8 cellular contexts compared by ENCODE assay signal in the genomic region with DNA sequence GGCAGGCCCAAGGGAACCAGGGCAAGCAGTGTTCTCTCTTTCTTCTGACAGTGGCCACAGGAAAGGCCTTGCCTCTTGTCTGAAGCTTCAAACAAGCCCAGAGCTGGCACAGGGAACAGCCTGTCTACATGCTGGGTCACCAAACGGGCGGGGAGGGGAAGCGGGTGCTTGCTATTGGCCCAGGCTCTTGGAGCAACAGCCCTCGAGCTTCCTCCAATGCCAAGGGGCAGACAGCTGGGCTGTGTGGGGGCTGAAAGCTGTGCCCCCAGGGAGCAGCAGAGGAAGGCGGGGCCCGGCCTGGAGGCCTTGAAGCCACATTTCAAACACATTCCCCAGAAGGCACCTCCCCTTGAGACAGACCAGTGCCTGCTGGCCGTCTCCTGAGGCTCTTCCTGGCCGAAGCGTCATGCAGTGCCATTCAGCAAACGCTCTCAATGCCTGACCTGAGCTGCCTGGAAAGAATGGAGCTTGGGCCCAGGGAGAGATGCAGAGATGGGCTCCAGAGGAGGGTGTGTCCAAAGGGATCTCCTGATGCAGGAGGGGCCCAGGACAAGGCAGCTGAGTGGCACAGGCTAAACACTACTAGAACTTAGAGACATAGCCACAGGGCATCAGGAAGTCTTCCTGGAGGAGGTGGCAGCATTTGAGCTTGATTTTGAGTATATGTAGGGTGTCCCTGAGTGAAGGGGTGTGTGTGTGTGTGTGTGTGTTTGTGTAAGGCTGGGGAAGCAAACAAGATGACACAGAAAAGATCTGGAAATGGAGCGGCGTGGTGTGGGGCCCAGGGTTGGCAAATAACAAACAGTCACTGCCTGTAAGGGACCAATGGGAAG. TPM values are rescaled to one million over a fixed set of nuclear protein-coding genes. Genes with fewer than 3 reads are reported as not detected.
A peak's percentile ranks its signal among the peaks of the same experiment; 100 is the strongest.
DNase-seq lines count a peak whose midpoint lies in the region; ATAC-seq and TF ChIP-seq lines count a peak whose summit lies in the region.

No MANE protein-coding gene starts in this region.

- H3K27ac Mint-ChIP-seq in endodermal cell: no peak overlapping the region
- no peak overlapping the region for H3K27ac Mint-ChIP-seq in CD8-positive, alpha-beta T cell

- no peak overlapping the region for H3K4me3 ChIP-seq in endodermal cell (ENCODE audit: low read length)
- no peak overlapping the region for H3K4me3 ChIP-seq in osteoblast (ENCODE audit: insufficient read depth, low read length)
- H3K4me3 ChIP-seq in CD8-positive, alpha-beta T cell (ENCODE audit: low read depth, low read length): no peak overlapping the region

- POLR2A ChIA-PET in CD8-positive, alpha-beta T cell (lab: Charles Lee): no interaction called here

- peaks cover 4% of the 10 kb centered on the region for H4K20me1 ChIP-seq in osteoblast (ENCODE audit: insufficient read depth, low read length)

- H3K4me1 ChIP-seq in endodermal cell (ENCODE audit: control insufficient read depth, insufficient read depth, low read length) (no peaks in the 10 kb centered on the region), osteoblast (ENCODE audit: insufficient read depth, low read length) (peaks cover 48% of the 10 kb centered on the region)
- H3K4me1 ChIP-seq in CD8-positive, alpha-beta T cell (ENCODE audit: insufficient read depth, low read length): peaks cover 10% of the 10 kb centered on the region

- H3K36me3 ChIP-seq in endodermal cell (ENCODE audit: control insufficient read depth, insufficient read depth, low read length): no peaks in the 10 kb centered on the region
- H3K36me3 ChIP-seq in osteoblast (ENCODE audit: insufficient read depth, low read length): no peaks in the 10 kb centered on the region
- no peaks in the 10 kb centered on the region for H3K36me3 ChIP-seq in CD8-positive, alpha-beta T cell (ENCODE audit: insufficient read depth, low read length)

- intact Hi-C loops in CD8-positive, alpha-beta T cell (cut with DNase I, micrococcal nuclease): no loop called here

- no peaks in the 10 kb centered on the region for H3K36me3 Mint-ChIP-seq in endodermal cell (ENCODE audit: low read depth)
- no peaks in the 10 kb centered on the region for H3K36me3 Mint-ChIP-seq in CD8-positive, alpha-beta T cell

- H3K27ac ChIP-seq in endodermal cell (ENCODE audit: low read depth, low read length): peak overlapping the region; percentile 68
- peak overlapping the region; percentile 62 for H3K27ac ChIP-seq in osteoblast (ENCODE audit: low read depth, low read length)
- H3K27ac ChIP-seq in CD8-positive, alpha-beta T cell (ENCODE audit: low read depth, low read length): no peak overlapping the region

- no peak for TF ChIP-seq CTCF in endodermal cell (conservative IDR thresholded peaks at IDR 0.05)
- no peak for TF ChIP-seq CTCF in osteoblast (IDR thresholded peaks at IDR 0.05; ENCODE audit: extremely low read depth, low read depth, low read length)
- no peak for TF ChIP-seq CTCF in CD8-positive, alpha-beta T cell (IDR thresholded peaks at IDR 0.05)

- no peaks in the 10 kb centered on the region for H3K9me3 Mint-ChIP-seq in endodermal cell
- no peaks in the 10 kb centered on the region for H3K9me3 Mint-ChIP-seq in CD8-positive, alpha-beta T cell

- DNase-seq in G401 (ENCODE audit: low spot score): peak; percentile 69
- peak; percentile 71 for DNase-seq in NCI-H2171 treated with DMSO at 0.1 percent for 48 hours (lab: John Stamatoyannopoulos, UW)
- DNase-seq in endodermal cell: peak; percentile 90
- DNase-seq in osteoblast (ENCODE audit: insufficient read length, low spot score, missing footprints): peak; percentile 99
- no peak for DNase-seq in CD8-positive, alpha-beta T cell

- ATAC-seq in GM21423 (IDR thresholded peaks at IDR 0.05; ENCODE audit: unreplicated experiment): no peak
- no peak for ATAC-seq in HG03354 (IDR thresholded peaks at IDR 0.05; ENCODE audit: poor library complexity, severe bottlenecking, unreplicated experiment)
- no peak for ATAC-seq in GM19324 (IDR thresholded peaks at IDR 0.05; ENCODE audit: low FRiP score, unreplicated experiment)
- no peak for ATAC-seq in CD8-positive, alpha-beta T cell

- peak overlapping the region; percentile 49 for H2AFZ ChIP-seq in osteoblast (ENCODE audit: low read length)

- peak overlapping the region; percentile 23 for H3K4me2 ChIP-seq in osteoblast (ENCODE audit: insufficient read depth, low read length)

- peaks cover 43% of the 10 kb centered on the region for H3K27me3 Mint-ChIP-seq in endodermal cell (ENCODE audit: insufficient read depth)
- H3K27me3 Mint-ChIP-seq in CD8-positive, alpha-beta T cell (ENCODE audit: low read depth): peaks cover 53% of the 10 kb centered on the region

- H3K9me3 ChIP-seq in endodermal cell (ENCODE audit: control insufficient read depth, low read length) (no peaks in the 10 kb centered on the region), osteoblast (ENCODE audit: low read depth, low read length) (no peaks in the 10 kb centered on the region)
- no peaks in the 10 kb centered on the region for H3K9me3 ChIP-seq in CD8-positive, alpha-beta T cell (ENCODE audit: low read length)

- H3K4me3 Mint-ChIP-seq in endodermal cell: peak overlapping the region; percentile 48
- no peak overlapping the region for H3K4me3 Mint-ChIP-seq in CD8-positive, alpha-beta T cell

- H3K9ac ChIP-seq in endodermal cell (ENCODE audit: extremely low read depth, low read length, poor library complexity, severe bottlenecking): no peak overlapping the region

- CTCF ChIA-PET in CD8-positive, alpha-beta T cell (lab: Charles Lee): interaction anchor here (1.2 kb wide), 1 partner anchor 235 kb away, joined by 3 read pairs; no protein-coding TSS in a partner anchor

- in situ Hi-C loops in G401 (cut with HindIII; ENCODE audit: low sequenced_read_pairs): no loop called here

- 46 to 55% methylated on average over 8 to 12 of the region's 12 CpGs for WGBS in endodermal cell (ENCODE audit: insufficient coverage in 1 of 2, insufficient read length in 1 of 2), 2 experiments

- H3K27me3 ChIP-seq in endodermal cell (ENCODE audit: control insufficient read depth, insufficient read depth, low read length, poor library complexity, severe bottlenecking): peaks cover 47% of the 10 kb centered on the region
- peaks cover 14% of the 10 kb centered on the region for H3K27me3 ChIP-seq in osteoblast (ENCODE audit: insufficient read depth, low read length)
- peaks cover 6% of the 10 kb centered on the region for H3K27me3 ChIP-seq in CD8-positive, alpha-beta T cell (ENCODE audit: insufficient read depth, low read length)

- H3K79me2 ChIP-seq in osteoblast (ENCODE audit: insufficient read depth, low read length): no peaks in the 10 kb centered on the region

- peaks cover 9% of the 10 kb centered on the region for H3K4me1 Mint-ChIP-seq in endodermal cell
- H3K4me1 Mint-ChIP-seq in CD8-positive, alpha-beta T cell (ENCODE audit: low read depth): peaks cover 7% of the 10 kb centered on the region

RNA-seq across cellular contexts. Expression of a gene that starts 2.5 kb away (rescaled TPM):
- 2.4 and 2.6 TPM in 2 replicates for total RNA-seq in G401 (2014; rRNA removed; shearing (Covaris generic))
- 1 to 10 TPM; 2.8 to 3.7 TPM for total RNA-seq in endodermal cell
- polyA plus RNA-seq in endodermal cell (2013, experiment 1 of 2): 4.3 TPM
- polyA plus RNA-seq in endodermal cell (2013, experiment 2 of 2): 3.4 TPM
- total RNA-seq in osteoblast: 5.1 and 5.3 TPM in 2 replicates
- not detected for total RNA-seq in CD8-positive, alpha-beta T cell

RNA-seq across cellular contexts. Expression of a gene that starts 39.9 kb away (rescaled TPM):
- total RNA-seq in G401 (2014; rRNA removed; shearing (Covaris generic)): not detected in 2 replicates
- total RNA-seq in endodermal cell: not detected
- polyA plus RNA-seq in endodermal cell (2013, experiment 1 of 2): not detected
- polyA plus RNA-seq in endodermal cell (2013, experiment 2 of 2): not detected
- not detected in 2 replicates for total RNA-seq in osteoblast
- total RNA-seq in CD8-positive, alpha-beta T cell: not detected

Comparison
In these comparisons a context has a peak if more than half of its experiments do, and no peak if none do; other contexts are left out.
1. DNase-seq: peak in G401 (single experiment), NCI-H2171 treated with DMSO at 0.1 percent for 48 hours (single experiment), endodermal cell (single experiment) and osteoblast (single experiment); none in CD8-positive, alpha-beta T cell (0 of 7).